ENCODE assay signal across 18 cellular contexts in genomic region chr20:37385659-37386504, GRCh38. TPM values are rescaled to one million over a fixed set of nuclear protein-coding genes. Genes with fewer than 3 reads are reported as not detected.
A peak's percentile ranks its signal among the peaks of the same experiment; 100 is the strongest.
DNase-seq lines count a peak whose midpoint lies in the region; ATAC-seq and TF ChIP-seq lines count a peak whose summit lies in the region.
"Had no signal": no experiment of that assay in that cellular context is flagged by ENCODE, and none has a peak within 500 bp of the region (broad histone marks: within the 10 kb centered on the region; RNA-seq: fewer than 3 reads in every experiment).

No MANE protein-coding gene starts in this region.

- peaks cover 0 to 3% of the 10 kb centered on the region in 2 donors for H3K27me3 Mint-ChIP-seq in natural killer cell treated with Interleukin-12 subunit alpha and Interleukin-12 subunit beta and Interleukin-15 and Interleukin-18, amount 100 ng/mL, for 72 hours
- no peaks in the 10 kb centered on the region for H3K27me3 Mint-ChIP-seq in natural killer cell (ENCODE audit: low read depth in 2 of 2)
- H3K27me3 Mint-ChIP-seq in chondrocyte (ENCODE audit: low read depth) = no peaks in the 10 kb centered on the region
- no peaks in the 10 kb centered on the region for H3K27me3 Mint-ChIP-seq in nephron (ENCODE audit: low read depth)
- H3K27me3 Mint-ChIP-seq in activated CD8-positive, alpha-beta T cell treated with anti-CD3 and anti-CD28 coated beads for 36 hours = peaks cover 5% of the 10 kb centered on the region
- H3K27me3 Mint-ChIP-seq: activated naive CD4-positive, alpha-beta T cell treated with anti-CD3 and anti-CD28 coated beads, Interleukin-2, amount 50 U/mL, for 24 hours had no signal

- TF ChIP-seq CTCF in natural killer cell (IDR thresholded peaks at IDR 0.05) (no peak), chondrocyte (IDR thresholded peaks at IDR 0.05) (no peak), nephron (IDR thresholded peaks at IDR 0.05; ENCODE audit: unreplicated experiment in 3 of 3) (no peak)
- TF ChIP-seq CTCF in activated CD8-positive, alpha-beta T cell treated with anti-CD3 and anti-CD28 coated beads for 36 hours (IDR thresholded peaks at IDR 0.05) = no peak

- H3K4me3 Mint-ChIP-seq in natural killer cell treated with Interleukin-12 subunit alpha and Interleukin-12 subunit beta and Interleukin-15 and Interleukin-18, amount 100 ng/mL, for 72 hours = no peak overlapping the region
- H3K4me3 Mint-ChIP-seq in natural killer cell (no peak overlapping the region), chondrocyte (ENCODE audit: unreplicated experiment) (no peak overlapping the region), nephron (peak overlapping the region; percentile 42 to 58 (median 53))
- no peak overlapping the region for H3K4me3 Mint-ChIP-seq in activated CD8-positive, alpha-beta T cell treated with anti-CD3 and anti-CD28 coated beads for 36 hours

- peak; percentile 48 for DNase-seq in natural killer cell treated with Interleukin-12 subunit alpha and Interleukin-12 subunit beta and Interleukin-15 and Interleukin-18, amount 100 ng/mL, for 72 hours (ENCODE audit: low spot score)
- DNase-seq in natural killer cell (no peak), chondrocyte (ENCODE audit: low spot score) (peak; percentile 81), NCI-H526 (lab: John Stamatoyannopoulos, UW) (no peak), DMS 273 treated with DMSO at 0.1 percent for 48 hours (lab: John Stamatoyannopoulos, UW) (no peak)
- no peak for DNase-seq in activated CD8-positive, alpha-beta T cell treated with anti-CD3 and anti-CD28 coated beads for 36 hours
- DNase-seq: activated T-cell treated with anti-CD3 and anti-CD28 coated beads for 4 hours, COR-L47, cortex of kidney, EL, foreskin fibroblast, kidney glomerular epithelial cell, NCI-H1105, NCI-H524, RPMI8226 had no signal

- peaks cover 6 to 8% of the 10 kb centered on the region in 2 donors for H3K4me1 Mint-ChIP-seq in natural killer cell treated with Interleukin-12 subunit alpha and Interleukin-12 subunit beta and Interleukin-15 and Interleukin-18, amount 100 ng/mL, for 72 hours (ENCODE audit: low read depth in 2 of 2)
- H3K4me1 Mint-ChIP-seq in natural killer cell = peaks cover 6 to 7% of the 10 kb centered on the region in 2 donors
- peaks cover 4% of the 10 kb centered on the region for H3K4me1 Mint-ChIP-seq in chondrocyte (ENCODE audit: low read depth)
- peaks cover 6% of the 10 kb centered on the region for H3K4me1 Mint-ChIP-seq in nephron
- H3K4me1 Mint-ChIP-seq in activated CD8-positive, alpha-beta T cell treated with anti-CD3 and anti-CD28 coated beads for 36 hours (ENCODE audit: low read depth) = peaks cover 12% of the 10 kb centered on the region

- CTCF ChIA-PET in activated CD8-positive, alpha-beta T cell treated with anti-CD3 and anti-CD28 coated beads for 36 hours (lab: Charles Lee) = interaction anchor here (0.8 to 2.1 kb wide), 14 partner anchors 11 to 190 kb away, joined by 3 to 28 read pairs (median 6); no protein-coding TSS in a partner anchor

- H3K27ac Mint-ChIP-seq in natural killer cell treated with Interleukin-12 subunit alpha and Interleukin-12 subunit beta and Interleukin-15 and Interleukin-18, amount 100 ng/mL, for 72 hours = no peak overlapping the region
- H3K27ac Mint-ChIP-seq in natural killer cell (no peak overlapping the region), chondrocyte (ENCODE audit: unreplicated experiment) (no peak overlapping the region), nephron (no peak overlapping the region)
- H3K27ac Mint-ChIP-seq in activated CD8-positive, alpha-beta T cell treated with anti-CD3 and anti-CD28 coated beads for 36 hours = no peak overlapping the region
- H3K27ac Mint-ChIP-seq: activated naive CD4-positive, alpha-beta T cell treated with anti-CD3 and anti-CD28 coated beads, Interleukin-2, amount 50 U/mL, for 24 hours had no signal

- no peaks in the 10 kb centered on the region for H3K9me3 Mint-ChIP-seq in natural killer cell treated with Interleukin-12 subunit alpha and Interleukin-12 subunit beta and Interleukin-15 and Interleukin-18, amount 100 ng/mL, for 72 hours
- H3K9me3 Mint-ChIP-seq in natural killer cell = no peaks in the 10 kb centered on the region
- H3K9me3 Mint-ChIP-seq in chondrocyte (ENCODE audit: low read depth) = no peaks in the 10 kb centered on the region
- no peaks in the 10 kb centered on the region for H3K9me3 Mint-ChIP-seq in nephron
- no peaks in the 10 kb centered on the region for H3K9me3 Mint-ChIP-seq in activated CD8-positive, alpha-beta T cell treated with anti-CD3 and anti-CD28 coated beads for 36 hours
- H3K9me3 Mint-ChIP-seq: activated naive CD4-positive, alpha-beta T cell treated with anti-CD3 and anti-CD28 coated beads, Interleukin-2, amount 50 U/mL, for 24 hours had no signal

- POLR2A ChIA-PET in activated CD8-positive, alpha-beta T cell treated with anti-CD3 and anti-CD28 coated beads for 36 hours (lab: Charles Lee) = interaction anchor here (0.6 to 1.3 kb wide), 4 partner anchors 20 to 1145 kb away, joined by 3 read pairs; no protein-coding TSS in a partner anchor

- no peaks in the 10 kb centered on the region for H3K36me3 Mint-ChIP-seq in natural killer cell treated with Interleukin-12 subunit alpha and Interleukin-12 subunit beta and Interleukin-15 and Interleukin-18, amount 100 ng/mL, for 72 hours
- H3K36me3 Mint-ChIP-seq in natural killer cell (no peaks in the 10 kb centered on the region), chondrocyte (ENCODE audit: low read depth) (peaks cover 4% of the 10 kb centered on the region), nephron (ENCODE audit: low read depth) (peaks cover 30% of the 10 kb centered on the region)
- H3K36me3 Mint-ChIP-seq in activated CD8-positive, alpha-beta T cell treated with anti-CD3 and anti-CD28 coated beads for 36 hours (ENCODE audit: low read depth) = no peaks in the 10 kb centered on the region
- H3K36me3 Mint-ChIP-seq: activated naive CD4-positive, alpha-beta T cell treated with anti-CD3 and anti-CD28 coated beads, Interleukin-2, amount 50 U/mL, for 24 hours had no signal

- ATAC-seq in natural killer cell treated with Interleukin-12 subunit alpha and Interleukin-12 subunit beta and Interleukin-15 and Interleukin-18, amount 100 ng/mL, for 72 hours = no peak
- ATAC-seq in natural killer cell = no peak
- no peak for ATAC-seq in GM18907 (IDR thresholded peaks at IDR 0.05; ENCODE audit: unreplicated experiment)
- ATAC-seq in activated CD8-positive, alpha-beta T cell treated with anti-CD3 and anti-CD28 coated beads for 36 hours = no peak

- intact Hi-C loops in natural killer cell (cut with micrococcal nuclease) = loop anchor here (2.0 kb wide), 1 partner anchor 191 kb away; no protein-coding TSS in a partner anchor
- intact Hi-C loops in activated CD8-positive, alpha-beta T cell treated with anti-CD3 and anti-CD28 coated beads for 36 hours (cut with micrococcal nuclease) = loop anchor here (10.0 kb wide), 1 partner anchor 149 kb away; no protein-coding TSS in a partner anchor

RNA-seq across cellular contexts. Expression of gene SRC, which starts 39.9 kb away (rescaled TPM):
- total RNA-seq in natural killer cell treated with Interleukin-12 subunit alpha and Interleukin-12 subunit beta and Interleukin-15 and Interleukin-18, amount 100 ng/mL, for 72 hours = 1 to 10 TPM; 6.8 to 8.6 TPM
- total RNA-seq in natural killer cell (10 to 100 TPM in 2 of 3 donors, 1 to 10 TPM in 1; 2.3 to 15.6 (median 10.5) TPM), chondrocyte (16.0 to 25.7 TPM (median 25.1 TPM) in 3 replicates)
- 1 to 10 TPM in 1 of 2 experiments, under 1 TPM in 1; 0.88 to 2.4 TPM for total RNA-seq in activated CD8-positive, alpha-beta T cell treated with anti-CD3 and anti-CD28 coated beads for 36 hours

Comparison
In these comparisons a context has a peak if more than half of its experiments do, and no peak if none do; other contexts are left out.
1. DNase-seq: peak in natural killer cell treated with Interleukin-12 subunit alpha and Interleukin-12 subunit beta and Interleukin-15 and Interleukin-18, amount 100 ng/mL, for 72 hours (single experiment) and chondrocyte (single experiment); none in natural killer cell (single experiment), activated CD8-positive, alpha-beta T cell treated with anti-CD3 and anti-CD28 coated beads for 36 hours (single experiment), NCI-H526 (0 of 2) and DMS 273 treated with DMSO at 0.1 percent for 48 hours (single experiment).
2. H3K4me3 Mint-ChIP-seq: peak in nephron (3 of 3); none in natural killer cell treated with Interleukin-12 subunit alpha and Interleukin-12 subunit beta and Interleukin-15 and Interleukin-18, amount 100 ng/mL, for 72 hours (single experiment), natural killer cell (single experiment), chondrocyte (single experiment) and activated CD8-positive, alpha-beta T cell treated with anti-CD3 and anti-CD28 coated beads for 36 hours (single experiment).